2 cellular contexts compared by ENCODE assay signal in genomic region chr6:33320315-33321181, GRCh38.
TF ChIP-seq lines count a peak whose summit lies in the region.

No MANE protein-coding gene starts in this region.

TF ChIP-seq in A549, 52 proteins besides CTCF, POLR2A, EP300 and RAD21:
- TF ChIP-seq PHF8 (IDR thresholded peaks at IDR 0.05; ENCODE audit: borderline replicate concordance, low read depth) (no peak), CHD4 (IDR thresholded peaks at IDR 0.05; ENCODE audit: borderline replicate concordance) (no peak), JUN (IDR thresholded peaks at IDR 0.05) (no peak), HOXA7 (CRISPR knock-in tag; IDR thresholded peaks at IDR 0.05) (no peak), GATA3 (IDR thresholded peaks at IDR 0.05; ENCODE audit: borderline replicate concordance) (no peak), ZSCAN20 (CRISPR knock-in tag; IDR thresholded peaks at IDR 0.05) (no peak), CBX2 (IDR thresholded peaks at IDR 0.05; ENCODE audit: borderline replicate concordance, low read depth) (no peak), HDAC2 (IDR thresholded peaks at IDR 0.05) (no peak), HEYL (CRISPR knock-in tag; IDR thresholded peaks at IDR 0.05) (no peak), HOXB13 (CRISPR knock-in tag; IDR thresholded peaks at IDR 0.05; ENCODE audit: low read depth) (no peak), RCOR1 (IDR thresholded peaks at IDR 0.05; ENCODE audit: low read depth, low read length) (no peak), RNF2 (IDR thresholded peaks at IDR 0.05; ENCODE audit: borderline replicate concordance, low read depth) (no peak), HMGXB4 (CRISPR knock-in tag; IDR thresholded peaks at IDR 0.05; ENCODE audit: borderline replicate concordance) (no peak), REST (IDR thresholded peaks at IDR 0.05) (no peak)
- TF ChIP-seq, protein P1, sequence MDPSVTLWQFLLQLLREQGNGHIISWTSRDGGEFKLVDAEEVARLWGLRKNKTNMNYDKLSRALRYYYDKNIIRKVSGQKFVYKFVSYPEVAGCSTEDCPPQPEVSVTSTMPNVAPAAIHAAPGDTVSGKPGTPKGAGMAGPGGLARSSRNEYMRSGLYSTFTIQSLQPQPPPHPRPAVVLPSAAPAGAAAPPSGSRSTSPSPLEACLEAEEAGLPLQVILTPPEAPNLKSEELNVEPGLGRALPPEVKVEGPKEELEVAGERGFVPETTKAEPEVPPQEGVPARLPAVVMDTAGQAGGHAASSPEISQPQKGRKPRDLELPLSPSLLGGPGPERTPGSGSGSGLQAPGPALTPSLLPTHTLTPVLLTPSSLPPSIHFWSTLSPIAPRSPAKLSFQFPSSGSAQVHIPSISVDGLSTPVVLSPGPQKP (IDR thresholded peaks at IDR 0.05; ENCODE audit: low read depth, low read length), result no peak

TF ChIP-seq in GM12878, 131 proteins besides CTCF, POLR2A, EP300 and RAD21:
- TF ChIP-seq SKIL (IDR thresholded peaks at IDR 0.05; ENCODE audit: low read depth, poor library complexity, severe bottlenecking), result no peak
- TF ChIP-seq BCLAF1 (IDR thresholded peaks at IDR 0.05), result no peak
- TF ChIP-seq HDAC6 (IDR thresholded peaks at IDR 0.05; ENCODE audit: unreplicated experiment), result no peak
- TF ChIP-seq ZZZ3 (IDR thresholded peaks at IDR 0.05; ENCODE audit: control insufficient read depth, insufficient read length, low read depth), result no peak
- TF ChIP-seq BRCA1 (IDR thresholded peaks at IDR 0.05; ENCODE audit: low read depth, low read length), result no peak
- no peak for TF ChIP-seq NR2C2 (IDR thresholded peaks at IDR 0.05; ENCODE audit: borderline replicate concordance, control insufficient read depth, insufficient read length, low read depth)
- TF ChIP-seq TCF3 (IDR thresholded peaks at IDR 0.05; ENCODE audit: borderline replicate concordance, insufficient read depth, low read depth, low read length), result no peak
- no peak for TF ChIP-seq IKZF1 (conservative IDR thresholded peaks at IDR 0.05)
- no peak for TF ChIP-seq ZNF274 (IDR thresholded peaks at IDR 0.05; ENCODE audit: insufficient read depth, insufficient read length)
- no peak for TF ChIP-seq EED (IDR thresholded peaks at IDR 0.05; ENCODE audit: low read depth)
- no peak for TF ChIP-seq PBX3 (IDR thresholded peaks at IDR 0.05; ENCODE audit: insufficient replicate concordance, low read depth, low read length)
